Comparison of ENCODE assay signal across 2 cellular contexts in genomic region chr3:52487050-52487787, GRCh38.
TF ChIP-seq lines count a peak whose summit lies in the region.

No MANE protein-coding gene starts in this region.

TF ChIP-seq in HEK293, 187 proteins besides CTCF, POLR2A, EP300 and RAD21:
- TF ChIP-seq ZFHX2 (tag by site-specific recombination; conservative IDR thresholded peaks at IDR 0.05): peak; percentile 48; the same call in 1 of the 2 replicates
- TF ChIP-seq EGR2 (tag by site-specific recombination; IDR thresholded peaks at IDR 0.05; ENCODE audit: low read depth): peak; percentile 77
- no peak for TF ChIP-seq ZNF423 (tag by site-specific recombination; IDR thresholded peaks at IDR 0.05)
- TF ChIP-seq ZNF513 (tag by site-specific recombination; IDR thresholded peaks at IDR 0.05): peak; percentile 95
- TF ChIP-seq IKZF3 (tag by site-specific recombination; IDR thresholded peaks at IDR 0.05): no peak
- TF ChIP-seq ZSCAN16 (tag by site-specific recombination; IDR thresholded peaks at IDR 0.05): no peak

TF ChIP-seq in K562, 482 proteins besides CTCF, POLR2A, EP300 and RAD21:
- TF ChIP-seq ZNF12 (CRISPR knock-in tag; IDR thresholded peaks at IDR 0.05) (no peak), YBX1 (IDR thresholded peaks at IDR 0.05) (no peak), ZNF263 (CRISPR knock-in tag; IDR thresholded peaks at IDR 0.05; ENCODE audit: borderline replicate concordance) (peak; percentile 44; the same call in 1 of the 2 replicates), EGR1 (conservative IDR thresholded peaks at IDR 0.05) (no peak)
TF ChIP-seq in K562: peak in this region for 1.
